In genomic region chr2:96540136-96540535, GRCh38 we compare ENCODE assay signal across 9 cellular contexts. TPM values are rescaled to one million over a fixed set of nuclear protein-coding genes. Genes with fewer than 3 reads are reported as not detected.
DNase-seq lines count a peak whose midpoint lies in the region; ATAC-seq and FAIRE-seq lines count a peak whose summit lies in the region.
"Had no signal": no experiment of that assay in that cellular context is flagged by ENCODE, and none has a peak within 500 bp of the region (broad histone marks: within the 10 kb centered on the region; RNA-seq: fewer than 3 reads in every experiment).

No MANE protein-coding gene starts in this region.

- H3K36me3 Mint-ChIP-seq in activated T-helper 17 cell treated with anti-CD3 and anti-CD28 coated beads, Interleukin-2, amount 50 U/mL, for 72 hours (ENCODE audit: low read depth), result peaks cover 83% of the 10 kb centered on the region

- FAIRE-seq in GM19239 (lab: Jason Lieb, UNC), result no peak

- no peak overlapping the region for H3K4me3 ChIP-seq in GM23248
- H3K4me3 ChIP-seq in iPS-20b (ENCODE audit: low read length), result peak overlapping the region; percentile 73; the same call in 1 of the 2 replicates

- H2AFZ ChIP-seq in GM23248, result no peak overlapping the region

- H3K4me3 Mint-ChIP-seq in activated T-helper 17 cell treated with anti-CD3 and anti-CD28 coated beads, Interleukin-2, amount 50 U/mL, for 72 hours, result peak overlapping the region; percentile 96

- H3K27me3 Mint-ChIP-seq in activated T-helper 17 cell treated with anti-CD3 and anti-CD28 coated beads, Interleukin-2, amount 50 U/mL, for 72 hours, result no peaks in the 10 kb centered on the region

- H3F3A ChIP-seq in GM23248 (ENCODE audit: insufficient read depth), result peaks cover 31% of the 10 kb centered on the region

- H3K9me2 ChIP-seq in GM23248 (ENCODE audit: insufficient read depth), result no peaks in the 10 kb centered on the region

- WGBS in GM23248 (ENCODE audit: low coverage in 1 of 2, low lambda C conversion rate in 2 of 2, missing lambda C conversion rate in 2 of 2), 2 experiments, result 30 to 31% methylated on average over 5 of the region's 5 CpGs

- no peaks in the 10 kb centered on the region for H3K9me3 ChIP-seq in GM23248 (ENCODE audit: low read depth)
- H3K9me3 ChIP-seq in iPS-20b (ENCODE audit: insufficient read depth, low read depth, low read length), result no peaks in the 10 kb centered on the region

- H3K9ac ChIP-seq in GM23248 (no peak overlapping the region), iPS-20b (ENCODE audit: low read depth, low read length) (no peak overlapping the region; the same call in 1 of the 2 replicates)

- H3K4me1 Mint-ChIP-seq in activated T-helper 17 cell treated with anti-CD3 and anti-CD28 coated beads, Interleukin-2, amount 50 U/mL, for 72 hours, result peaks cover 40% of the 10 kb centered on the region

- H4K20me1 ChIP-seq in GM23248 (ENCODE audit: insufficient read depth), result 0 out of 2 replicates have a peak, but pooled peaks cover 5% of the 10 kb centered on the region

- H3K27me3 ChIP-seq in GM23248 (replicated peaks; ENCODE audit: insufficient read depth), result no peaks in the 10 kb centered on the region
- H3K27me3 ChIP-seq in iPS-20b (ENCODE audit: insufficient read depth, low read length), result peaks cover 40% of the 10 kb centered on the region

- in situ Hi-C loops in GM23248 (cut with MboI), result no loop called here

- H3K27ac ChIP-seq in GM23248 (peak overlapping the region; percentile 54), iPS-20b (ENCODE audit: low read length) (no peak overlapping the region)

- ATAC-seq in activated T-helper 17 cell treated with anti-CD3 and anti-CD28 coated beads, Interleukin-2, amount 50 U/mL, for 72 hours (replicated peaks), result no peak

- H3K27ac Mint-ChIP-seq in activated T-helper 17 cell treated with anti-CD3 and anti-CD28 coated beads, Interleukin-2, amount 50 U/mL, for 72 hours, result peak overlapping the region; percentile 99

- H3K9me3 Mint-ChIP-seq in activated T-helper 17 cell treated with anti-CD3 and anti-CD28 coated beads, Interleukin-2, amount 50 U/mL, for 72 hours, result no peaks in the 10 kb centered on the region

- DNase-seq in AG08395 (ENCODE audit: low spot score) (peak; percentile 58), GM23248 (peak; percentile 95), epidermal melanocyte (ENCODE audit: insufficient read length, low spot score) (no peak), GM19239 (ENCODE audit: insufficient read length, low spot score) (no peak), ecto neural progenitor cell (ENCODE audit: low spot score) (no peak), NCI-H345 treated with DMSO at 0.1 percent for 48 hours (lab: John Stamatoyannopoulos, UW; ENCODE audit: unreplicated experiment) (no peak)

- peaks cover 40% of the 10 kb centered on the region for H3K4me1 ChIP-seq in GM23248 (ENCODE audit: insufficient read depth)
- H3K4me1 ChIP-seq in iPS-20b (ENCODE audit: insufficient read depth, low read length), result peaks cover 20% of the 10 kb centered on the region; the same call in 1 of the 2 replicates

- peak overlapping the region; percentile 24 for H3K4me2 ChIP-seq in GM23248 (ENCODE audit: unreplicated experiment)

- H3K79me2 ChIP-seq in GM23248 (ENCODE audit: insufficient read depth), result peaks cover 49% of the 10 kb centered on the region

- no peaks in the 10 kb centered on the region for H3K36me3 ChIP-seq in GM23248 (ENCODE audit: low read depth)
- no peaks in the 10 kb centered on the region for H3K36me3 ChIP-seq in iPS-20b (ENCODE audit: insufficient read depth, low read depth, low read length)

RNA-seq across cellular contexts. Expression of gene ARID5A, which starts 3.6 kb away (rescaled TPM):
- total RNA-seq in GM23248 (2014; rRNA removed; shearing (Covaris generic)), result 11.6 and 15.2 TPM in 2 replicates
- 19.5 and 20.8 TPM in 2 replicates for polyA plus RNA-seq in GM23248 (2016; fragmentation: Nextera tagmentation; extraction: Ambion mirVana)
- 100 to 1,000 TPM; 181 to 252 TPM for total RNA-seq in activated T-helper 17 cell treated with anti-CD3 and anti-CD28 coated beads, Interleukin-2, amount 50 U/mL, for 72 hours

RNA-seq across cellular contexts. Expression of gene NEURL3, which starts 35.0 kb away (rescaled TPM):
- total RNA-seq in GM23248 (2014; rRNA removed; shearing (Covaris generic)), result not detected in 2 replicates
- not detected in 2 replicates for polyA plus RNA-seq in GM23248 (2016; fragmentation: Nextera tagmentation; extraction: Ambion mirVana)
- total RNA-seq in activated T-helper 17 cell treated with anti-CD3 and anti-CD28 coated beads, Interleukin-2, amount 50 U/mL, for 72 hours, result 1 to 10 TPM in 1 of 2 donors, under 1 TPM in 1; 0.91 to 3.4 TPM
- total RNA-seq: temporal lobe had no signal

Comparison
In these comparisons a context has a peak if more than half of its experiments do, and no peak if none do; other contexts are left out.
1. DNase-seq: peak in AG08395 (single experiment) and GM23248 (single experiment); none in epidermal melanocyte (single experiment), GM19239 (single experiment), ecto neural progenitor cell (single experiment) and NCI-H345 treated with DMSO at 0.1 percent for 48 hours (single experiment).
2. RNA of gene ARID5A, which starts 3.6 kb away (total RNA-seq): 181 to 252 TPM in activated T-helper 17 cell treated with anti-CD3 and anti-CD28 coated beads, Interleukin-2, amount 50 U/mL, for 72 hours; 11.6 to 15.2 TPM in GM23248; every median in the first group is over 10 times any median in the second.